In genomic region chr15:90101130-90101968, GRCh38 we compare ENCODE assay signal across 8 cellular contexts. TPM values are rescaled to one million over a fixed set of nuclear protein-coding genes. Genes with fewer than 3 reads are reported as not detected.
DNase-seq lines count a peak whose midpoint lies in the region; ATAC-seq, FAIRE-seq and TF ChIP-seq lines count a peak whose summit lies in the region.

No MANE protein-coding gene starts in this region.

- H3K4me3 ChIP-seq in CD8-positive, alpha-beta T cell (ENCODE audit: low read depth, low read length): peak overlapping the region; percentile 81
- peak overlapping the region; percentile 69 for H3K4me3 ChIP-seq in astrocyte (ENCODE audit: insufficient read depth, low read depth, low read length)

- H3K27ac ChIP-seq in CD8-positive, alpha-beta T cell (ENCODE audit: low read depth, low read length): peak overlapping the region; percentile 81
- H3K27ac ChIP-seq in astrocyte (ENCODE audit: low read depth, low read length): peak overlapping the region; percentile 79

- FAIRE-seq in astrocyte (lab: Jason Lieb, UNC): no peak

- ATAC-seq in CD8-positive, alpha-beta T cell: no peak
- ATAC-seq in GM21786 (IDR thresholded peaks at IDR 0.05; ENCODE audit: unreplicated experiment) (peak; percentile 5), HG02973 (IDR thresholded peaks at IDR 0.05; ENCODE audit: unreplicated experiment) (no peak), HG02623 (IDR thresholded peaks at IDR 0.05; ENCODE audit: unreplicated experiment) (no peak)

- intact Hi-C loops in CD8-positive, alpha-beta T cell (cut with DNase I, micrococcal nuclease): loop anchor here (2.0 to 10.0 kb wide), 6 partner anchors 41 to 833 kb away; partner anchors contain the start of genes HDDC3 (in 2 of the 2), TICRR (in 1 of the 2) and UNC45A (in 1 of the 2)

- peak overlapping the region; percentile 100 for H3K27ac Mint-ChIP-seq in CD8-positive, alpha-beta T cell
- peak overlapping the region; percentile 83 for H3K27ac Mint-ChIP-seq in astrocyte (ENCODE audit: unreplicated experiment)

- CTCF ChIA-PET in CD8-positive, alpha-beta T cell (lab: Charles Lee): interaction anchor here (1.0 to 2.0 kb wide), 6 partner anchors 13 to 831 kb away, joined by 3 to 5 read pairs (median 3); partner anchors contain the start of gene HDDC3

- H2AFZ ChIP-seq in astrocyte (ENCODE audit: low read depth, low read length): peak overlapping the region; percentile 97

- TF ChIP-seq CTCF in CD8-positive, alpha-beta T cell (IDR thresholded peaks at IDR 0.05): no peak
- no peak for TF ChIP-seq CTCF in astrocyte (IDR thresholded peaks at IDR 0.05; ENCODE audit: insufficient read depth, low read depth, low read length)

- H3K9me3 Mint-ChIP-seq in CD8-positive, alpha-beta T cell: no peaks in the 10 kb centered on the region
- peaks cover 2% of the 10 kb centered on the region for H3K9me3 Mint-ChIP-seq in astrocyte (ENCODE audit: unreplicated experiment)

- H3K27me3 Mint-ChIP-seq in CD8-positive, alpha-beta T cell (ENCODE audit: low read depth): no peaks in the 10 kb centered on the region
- H3K27me3 Mint-ChIP-seq in astrocyte (ENCODE audit: low read depth, unreplicated experiment): peaks cover 10% of the 10 kb centered on the region

- no peaks in the 10 kb centered on the region for H3K9me3 ChIP-seq in CD8-positive, alpha-beta T cell (ENCODE audit: low read length)
- H3K9me3 ChIP-seq in astrocyte (ENCODE audit: insufficient read depth, low read depth, low read length): no peaks in the 10 kb centered on the region

- no peaks in the 10 kb centered on the region for H3K27me3 ChIP-seq in CD8-positive, alpha-beta T cell (ENCODE audit: insufficient read depth, low read length)
- no peaks in the 10 kb centered on the region for H3K27me3 ChIP-seq in astrocyte (ENCODE audit: insufficient read depth, low read length)

- peak in 2 of 7 experiments; percentile 32 to 41 for DNase-seq in CD8-positive, alpha-beta T cell
- DNase-seq in NOMO-1 treated with DMSO at 0.1 percent for 48 hours (lab: John Stamatoyannopoulos, UW; ENCODE audit: unreplicated experiment) (peak; percentile 51), astrocyte (ENCODE audit: low read depth) (no peak), hippocampal formation (lab: John Stamatoyannopoulos, UW) (peak; percentile 75 to 81), putamen (ENCODE audit: low spot score) (peak; percentile 84)

- peak overlapping the region; percentile 90 for H3K9ac ChIP-seq in astrocyte (ENCODE audit: low read length)

- H3K4me1 ChIP-seq in CD8-positive, alpha-beta T cell (ENCODE audit: insufficient read depth, low read length): peaks cover 48% of the 10 kb centered on the region
- H3K4me1 ChIP-seq in astrocyte (ENCODE audit: insufficient read depth, low read length): peaks cover 38% of the 10 kb centered on the region

- H3K4me2 ChIP-seq in astrocyte (ENCODE audit: low read length): peak overlapping the region; percentile 94

- peaks cover 48% of the 10 kb centered on the region for H3K79me2 ChIP-seq in astrocyte (ENCODE audit: insufficient read depth, low read length)

- H4K20me1 ChIP-seq in astrocyte (ENCODE audit: insufficient read depth, low read length): peaks cover 35% of the 10 kb centered on the region

- H3K4me1 Mint-ChIP-seq in CD8-positive, alpha-beta T cell (ENCODE audit: low read depth): peaks cover 59% of the 10 kb centered on the region
- peaks cover 38% of the 10 kb centered on the region for H3K4me1 Mint-ChIP-seq in astrocyte (ENCODE audit: low read depth, unreplicated experiment)

- H3K36me3 Mint-ChIP-seq in CD8-positive, alpha-beta T cell: peaks cover 3% of the 10 kb centered on the region
- no peaks in the 10 kb centered on the region for H3K36me3 Mint-ChIP-seq in astrocyte (ENCODE audit: low read depth, unreplicated experiment)

- no peaks in the 10 kb centered on the region for H3K36me3 ChIP-seq in CD8-positive, alpha-beta T cell (ENCODE audit: insufficient read depth, low read length)
- no peaks in the 10 kb centered on the region for H3K36me3 ChIP-seq in astrocyte (ENCODE audit: insufficient read depth, low read length)

- peak overlapping the region; percentile 91 for H3K4me3 Mint-ChIP-seq in CD8-positive, alpha-beta T cell
- peak overlapping the region; percentile 85 for H3K4me3 Mint-ChIP-seq in astrocyte (ENCODE audit: unreplicated experiment)

- POLR2A ChIA-PET in CD8-positive, alpha-beta T cell (lab: Charles Lee): interaction anchor here (0.8 to 1.9 kb wide), 4 partner anchors 23 to 133 kb away, joined by 3 to 5 read pairs (median 3); partner anchors contain the start of genes CIB1, GDPGP1 and SEMA4B

RNA-seq across cellular contexts. Expression of gene IDH2, which starts 0.9 kb away (rescaled TPM):
- total RNA-seq in CD8-positive, alpha-beta T cell: 10 to 100 TPM; 41.5 to 42.2 TPM
- 76.6 and 87.3 TPM in 2 replicates for total RNA-seq in astrocyte
